17 cellular contexts compared by ENCODE assay signal in genomic region chr2:74560591-74560990, GRCh38. TPM values are rescaled to one million over a fixed set of nuclear protein-coding genes. Genes with fewer than 3 reads are reported as not detected.
DNase-seq lines count a peak whose midpoint lies in the region; TF ChIP-seq lines count a peak whose summit lies in the region.
"Had no signal": no experiment of that assay in that cellular context is flagged by ENCODE, and none has a peak within 500 bp of the region (broad histone marks: within the 10 kb centered on the region; RNA-seq: fewer than 3 reads in every experiment).

No MANE protein-coding gene starts in this region.

- H3K9me3 Mint-ChIP-seq in H9: no peaks in the 10 kb centered on the region

- WGBS in H9 (ENCODE audit: extremely low coverage, insufficient read length, low lambda C conversion rate): no CpG with 5 or more reads among the region's 6 CpGs
- 41 to 72% methylated on average over 5 to 6 of the region's 6 CpGs for WGBS in testis, 2 donors

- H3K27me3 Mint-ChIP-seq in H9 (ENCODE audit: low read depth): peaks cover 29% of the 10 kb centered on the region

- H4K91ac ChIP-seq in H9 (ENCODE audit: insufficient read length, low read depth, low read length): no peak overlapping the region

- no peak for TF ChIP-seq POLR2A in testis (IDR thresholded peaks at IDR 0.05)

- no peaks in the 10 kb centered on the region for H3K79me1 ChIP-seq in H9 (ENCODE audit: insufficient read depth, low read depth, low read length, poor library complexity, severe bottlenecking)

- H4K8ac ChIP-seq in H9 (replicated peaks; ENCODE audit: insufficient read length, low read depth, low read length): no peak overlapping the region

- no peak overlapping the region for H3K27ac ChIP-seq in H9 (ENCODE audit: insufficient read length, low read depth, low read length)
- no peak overlapping the region for H3K27ac ChIP-seq in testis
- H3K27ac ChIP-seq: gastrocnemius medialis, left ventricle myocardium inferior, parathyroid adenoma, thoracic aorta had no signal

- H4K20me1 ChIP-seq in H9 (ENCODE audit: control insufficient read depth, insufficient read depth, insufficient read length): no peaks in the 10 kb centered on the region

- H3K14ac ChIP-seq in H9 (ENCODE audit: insufficient read depth, low read length): no peak overlapping the region

- H3K18ac ChIP-seq in H9 (ENCODE audit: insufficient read length, low read depth, low read length): no peak overlapping the region

- no peak overlapping the region for H2BK20ac ChIP-seq in H9 (ENCODE audit: low read depth, low read length, poor library complexity, severe bottlenecking)

- no peak overlapping the region for H4K5ac ChIP-seq in H9 (ENCODE audit: insufficient read length, low read depth, low read length)

- no peak overlapping the region for H2BK5ac ChIP-seq in H9 (ENCODE audit: insufficient read length, low read length)

- H3K27me3 ChIP-seq in H9 (ENCODE audit: insufficient read depth, low read length) (no peaks in the 10 kb centered on the region; the same call in 1 of the 2 replicates), testis (no peaks in the 10 kb centered on the region)

- H3K27ac Mint-ChIP-seq in H9: peak overlapping the region in 1 of 3 experiments; percentile 35; a peak in 1 of 7 replicates

- H2AK5ac ChIP-seq in H9 (ENCODE audit: insufficient read length, low read length): no peak overlapping the region

- H3K4me3 Mint-ChIP-seq in H9: peak overlapping the region in 1 of 2 experiments; percentile 23; a peak in 1 of 5 replicates

- intact Hi-C loops in testis (cut with DNase I; ENCODE audit: low total_unique reads): no loop called here

- H2BK120ac ChIP-seq in H9 (ENCODE audit: low read depth, low read length, poor library complexity, severe bottlenecking): no peak overlapping the region

- no peaks in the 10 kb centered on the region for H3K79me2 ChIP-seq in H9 (ENCODE audit: insufficient read depth, low read length)
- H3K79me2 ChIP-seq: parathyroid adenoma had no signal

- H3K4me1 Mint-ChIP-seq in H9: peaks cover 10 to 14% of the 10 kb centered on the region in 2 experiments

- no peaks in the 10 kb centered on the region for H3K9me3 ChIP-seq in H9 (ENCODE audit: control insufficient read depth, low read depth, low read length)
- no peaks in the 10 kb centered on the region for H3K9me3 ChIP-seq in testis
- H3K9me3 ChIP-seq: gastrocnemius medialis, left ventricle myocardium inferior, thoracic aorta had no signal

- H3K4me3 ChIP-seq in epithelial cell of esophagus (ENCODE audit: low read length) (no peak overlapping the region), testis (no peak overlapping the region)
- H3K4me3 ChIP-seq: gastrocnemius medialis, left ventricle myocardium inferior, thoracic aorta had no signal

- TF ChIP-seq CTCF in H9 (conservative IDR thresholded peaks at IDR 0.05): no peak
- no peak for TF ChIP-seq CTCF in epithelial cell of esophagus (IDR thresholded peaks at IDR 0.05; ENCODE audit: insufficient read depth, low read depth, low read length, missing control alignments)
- TF ChIP-seq CTCF in testis (IDR thresholded peaks at IDR 0.05): no peak

- no peak overlapping the region for H2BK15ac ChIP-seq in H9 (ENCODE audit: low read depth, low read length)

- H3T11ph ChIP-seq in H9 (ENCODE audit: low read length): no peak overlapping the region

- no peak overlapping the region for H2AFZ ChIP-seq in H9 (ENCODE audit: low read length)
- H2AFZ ChIP-seq: parathyroid adenoma had no signal

- DNase-seq in H9: no peak
- peak; percentile 93 for DNase-seq in SW480 (ENCODE audit: low spot score)
- DNase-seq in epithelial cell of esophagus (ENCODE audit: low read depth): peak; percentile 18
- peak; percentile 38 for DNase-seq in testis
- no peak for DNase-seq in cortex of kidney (lab: John Stamatoyannopoulos, UW)
- no peak for DNase-seq in NCI-H526 treated with DMSO at 0.1 percent for 48 hours (lab: John Stamatoyannopoulos, UW)
- DNase-seq in activated effector memory CD4-positive, alpha-beta T cell treated with Interleukin-2 at 50 U/mL for 16 hours: no peak
- DNase-seq: C1 segment of cervical spinal cord; gastrocnemius medialis; left ventricle myocardium inferior; NCI-H1930; NCI-H510A treated with DMSO at 0.1 percent for 48 hours; SIG-M5; stimulated activated CD4-positive, alpha-beta T cell treated with anti-CD3 and anti-CD28 coated beads, Interleukin-4, amount 100 ng/mL, for 24 hours had no signal

- peaks cover 0 to 16% (median 12%) of the 10 kb centered on the region in 3 experiments; a peak in 4 of 7 replicates for H3K36me3 Mint-ChIP-seq in H9 (ENCODE audit: insufficient read depth in 1 of 3, low read depth in 3 of 3)

- H3K4ac ChIP-seq in H9 (ENCODE audit: low read depth, low read length): no peak overlapping the region

- peak overlapping the region; percentile 11 for H3K4me2 ChIP-seq in H9 (ENCODE audit: insufficient read depth, insufficient read length, low read length)

- peaks cover 2% of the 10 kb centered on the region for H3K23me2 ChIP-seq in H9 (ENCODE audit: insufficient read length, low read depth, low read length, poor library complexity, severe bottlenecking)

- no peak overlapping the region for H3K9ac ChIP-seq in H9 (ENCODE audit: extremely low read depth, insufficient read length, low read length)
- H3K9ac ChIP-seq: parathyroid adenoma had no signal

- 0 out of 2 replicates have a peak, but pooled peaks cover 3% of the 10 kb centered on the region for H3K4me1 ChIP-seq in H9 (ENCODE audit: insufficient read depth, low read length)
- peaks cover 4% of the 10 kb centered on the region for H3K4me1 ChIP-seq in testis
- H3K4me1 ChIP-seq: gastrocnemius medialis, parathyroid adenoma had no signal

- H3K23ac ChIP-seq in H9 (ENCODE audit: insufficient read length, low read depth, low read length): no peak overlapping the region

- H3K56ac ChIP-seq in H9 (ENCODE audit: insufficient read length, low read depth, low read length): no peak overlapping the region

- no peaks in the 10 kb centered on the region for H3K36me3 ChIP-seq in testis (ENCODE audit: low read depth, missing control alignments)
- H3K36me3 ChIP-seq: gastrocnemius medialis, left ventricle myocardium inferior had no signal

- no peak overlapping the region for H2BK12ac ChIP-seq in H9 (ENCODE audit: insufficient read length, low read depth, low read length)

RNA-seq across cellular contexts. Expression of gene DOK1, which starts 6.1 kb away (rescaled TPM):
- total RNA-seq in H9 (2021) (15.2 and 16.0 TPM in 2 replicates), testis (10 to 100 TPM; 11.2 to 19.3 TPM)
- polyA plus RNA-seq in testis (ENCODE audit: insufficient read depth, low read depth, low replicate concordance): 9.3 TPM

RNA-seq across cellular contexts. Expression of gene LOXL3, which starts 6.8 kb away (rescaled TPM):
- total RNA-seq in H9 (2021) (29.0 and 29.8 TPM in 2 replicates), testis (10 to 100 TPM; 13.1 to 15.2 TPM)
- 10.5 TPM for polyA plus RNA-seq in testis (ENCODE audit: insufficient read depth, low read depth, low replicate concordance)

RNA-seq across cellular contexts. Expression of gene HTRA2, which starts 30.9 kb away (rescaled TPM):
- total RNA-seq in H9 (2021): 24.1 and 24.9 TPM in 2 replicates
- total RNA-seq in testis: 10 to 100 TPM; 36.5 to 46.8 TPM
- polyA plus RNA-seq in testis (ENCODE audit: insufficient read depth, low read depth, low replicate concordance): 45.8 TPM

RNA-seq across cellular contexts. Expression of gene AUP1, which starts 31.1 kb away (rescaled TPM):
- total RNA-seq in H9 (2021): 91.5 and 93.6 TPM in 2 replicates
- total RNA-seq in testis: 100 to 1,000 TPM; 141 to 169 TPM
- polyA plus RNA-seq in testis (ENCODE audit: insufficient read depth, low read depth, low replicate concordance): 107 TPM

RNA-seq across cellular contexts. Expression of gene DQX1, which starts 34.6 kb away (rescaled TPM):
- 0.98 and 1.6 TPM in 2 replicates for total RNA-seq in H9 (2021)
- under 1 TPM in 1 of 2 donors, not detected in 1; 0.43 TPM for total RNA-seq in testis
- 0.86 TPM for polyA plus RNA-seq in testis (ENCODE audit: insufficient read depth, low read depth, low replicate concordance)
- total RNA-seq: epithelial cell of proximal tubule had no signal

Comparison
In these comparisons a context has a peak if more than half of its experiments do, and no peak if none do; other contexts are left out.
1. DNase-seq: peak in SW480 (single experiment), epithelial cell of esophagus (single experiment) and testis (single experiment); none in H9 (single experiment), cortex of kidney (single experiment), NCI-H526 treated with DMSO at 0.1 percent for 48 hours (single experiment) and activated effector memory CD4-positive, alpha-beta T cell treated with Interleukin-2 at 50 U/mL for 16 hours (single experiment).